In genomic region chr19:15517778-15518177, GRCh38 we compare ENCODE assay signal across 11 cellular contexts. TPM values are rescaled to one million over a fixed set of nuclear protein-coding genes. Genes with fewer than 3 reads are reported as not detected.
"Had no signal": no experiment of that assay in that cellular context is flagged by ENCODE, and none has a peak within 500 bp of the region (broad histone marks: within the 10 kb centered on the region; RNA-seq: fewer than 3 reads in every experiment).

No MANE protein-coding gene starts in this region.

- H3K27ac ChIP-seq: GM23248, HL-60 had no signal

- H3K4me3 ChIP-seq: GM23248, HAP-1, K562 had no signal

- H3K36me3 ChIP-seq: HAP-1 had no signal

- DNase-seq: GM23248, GOT3, H7, IMR-90, KG1 had no signal

- ATAC-seq: HCT116, K562 had no signal

- H3K9me3 ChIP-seq: HAP-1 had no signal

- H3K4me1 ChIP-seq: HAP-1 had no signal

RNA-seq across cellular contexts. Expression of gene CYP4F22, which starts 9.5 kb away (rescaled TPM):
- total RNA-seq: GM23248, H7, HT1080, IMR-90, K562 had no signal

RNA-seq across cellular contexts. Expression of gene PGLYRP2, which starts 38.5 kb away (rescaled TPM):
- total RNA-seq: GM23248, H4, H7, HT1080, IMR-90, K562 had no signal

RNA-seq across cellular contexts. Expression of gene RASAL3, which starts 53.4 kb away (rescaled TPM):
- total RNA-seq: GM23248, H4, H7, HT1080, IMR-90 had no signal
